Comparison of ENCODE assay signal across 8 cellular contexts in genomic region chr6:116983375-116983774, GRCh38.
"Had no signal": no experiment of that assay in that cellular context is flagged by ENCODE, and none has a peak within 500 bp of the region (broad histone marks: within the 10 kb centered on the region; RNA-seq: fewer than 3 reads in every experiment).

No MANE protein-coding gene starts in this region.

- H3K4me3 ChIP-seq: GM12878 had no signal

- DNase-seq: GDM1, GF-D8 had no signal

- FAIRE-seq: G401.6, GM12878, GM12891, GM12892, GM18507, GM19239 had no signal

- ATAC-seq: GM12878 had no signal
